9 cellular contexts compared by ENCODE assay signal in genomic region chr12:123139926-123140674, GRCh38. TPM values are rescaled to one million over a fixed set of nuclear protein-coding genes. Genes with fewer than 3 reads are reported as not detected.
DNase-seq lines count a peak whose midpoint lies in the region; ATAC-seq and TF ChIP-seq lines count a peak whose summit lies in the region.
"Had no signal": no experiment of that assay in that cellular context is flagged by ENCODE, and none has a peak within 500 bp of the region (broad histone marks: within the 10 kb centered on the region; RNA-seq: fewer than 3 reads in every experiment).

No MANE protein-coding gene starts in this region.

- H3K27me3 ChIP-seq in CD4-positive, CD25-positive, alpha-beta regulatory T cell (ENCODE audit: control insufficient read depth, insufficient read depth, low read length): no peaks in the 10 kb centered on the region

- H3K9me3 ChIP-seq in CD4-positive, CD25-positive, alpha-beta regulatory T cell (ENCODE audit: control insufficient read depth in 2 of 2, low read length in 2 of 2): no peaks in the 10 kb centered on the region

- peak overlapping the region; percentile 41 for H3K27ac ChIP-seq in CD4-positive, CD25-positive, alpha-beta regulatory T cell (ENCODE audit: insufficient read depth, low read length, poor library complexity, severe bottlenecking)
- H3K27ac ChIP-seq: SK-N-MC had no signal

- H3K4me1 ChIP-seq in CD4-positive, CD25-positive, alpha-beta regulatory T cell (ENCODE audit: control insufficient read depth, insufficient read depth, low read length, poor library complexity, severe bottlenecking): peaks cover 17% of the 10 kb centered on the region

- no peak for TF ChIP-seq CTCF in neural crest cell (conservative IDR thresholded peaks at IDR 0.05)

- ATAC-seq in CD4-positive, CD25-positive, alpha-beta regulatory T cell (ENCODE audit: low read depth in 2 of 2): no peak
- no peak for ATAC-seq in effector memory CD8-positive, alpha-beta T cell (replicated peaks)
- no peak for ATAC-seq in GM19351 (IDR thresholded peaks at IDR 0.05; ENCODE audit: unreplicated experiment)

- DNase-seq in CD4-positive, CD25-positive, alpha-beta regulatory T cell: no peak
- DNase-seq in NCI-H524 (lab: John Stamatoyannopoulos, UW) (peak; percentile 59 to 88), neural crest cell (ENCODE audit: low read depth, low spot score) (no peak), 8988T (no peak), SIG-M5 (lab: John Stamatoyannopoulos, UW) (no peak), GM19238 (ENCODE audit: insufficient read length, low spot score) (no peak)
- DNase-seq in effector memory CD8-positive, alpha-beta T cell: no peak

- peaks cover 8% of the 10 kb centered on the region for H3K36me3 Mint-ChIP-seq in CD4-positive, CD25-positive, alpha-beta regulatory T cell
- H3K36me3 Mint-ChIP-seq in effector memory CD8-positive, alpha-beta T cell (ENCODE audit: insufficient read depth): peaks cover 5% of the 10 kb centered on the region
- peaks cover 5% of the 10 kb centered on the region for H3K36me3 Mint-ChIP-seq in neural crest cell (ENCODE audit: low read depth)

- peak overlapping the region in 2 of 4 donors; percentile 16 to 53 for H3K4me3 Mint-ChIP-seq in CD4-positive, CD25-positive, alpha-beta regulatory T cell
- no peak overlapping the region for H3K4me3 Mint-ChIP-seq in effector memory CD8-positive, alpha-beta T cell
- peak overlapping the region; percentile 16 for H3K4me3 Mint-ChIP-seq in neural crest cell

- H3K36me3 ChIP-seq in CD4-positive, CD25-positive, alpha-beta regulatory T cell (ENCODE audit: control insufficient read depth, insufficient read depth, low read length): peaks cover 6% of the 10 kb centered on the region

- H3K27me3 Mint-ChIP-seq in CD4-positive, CD25-positive, alpha-beta regulatory T cell: no peaks in the 10 kb centered on the region
- H3K27me3 Mint-ChIP-seq in effector memory CD8-positive, alpha-beta T cell: no peaks in the 10 kb centered on the region
- no peaks in the 10 kb centered on the region for H3K27me3 Mint-ChIP-seq in neural crest cell (ENCODE audit: low read depth)

- H3K27ac Mint-ChIP-seq in CD4-positive, CD25-positive, alpha-beta regulatory T cell: peak overlapping the region; percentile 68 to 95 (median 82)
- H3K27ac Mint-ChIP-seq in effector memory CD8-positive, alpha-beta T cell: peak overlapping the region; percentile 1 to 30
- peak overlapping the region; percentile 60 for H3K27ac Mint-ChIP-seq in neural crest cell (ENCODE audit: unreplicated experiment)

- no peak overlapping the region for H3K4me3 ChIP-seq in CD4-positive, CD25-positive, alpha-beta regulatory T cell (ENCODE audit: low read depth, low read length)
- H3K4me3 ChIP-seq: SK-N-MC had no signal

- H3K4me1 Mint-ChIP-seq in CD4-positive, CD25-positive, alpha-beta regulatory T cell: peaks cover 0 to 72% (median 39%) of the 10 kb centered on the region in 4 donors
- peaks cover 0 to 2% of the 10 kb centered on the region in 2 donors for H3K4me1 Mint-ChIP-seq in effector memory CD8-positive, alpha-beta T cell (ENCODE audit: low read depth in 2 of 2)
- H3K4me1 Mint-ChIP-seq in neural crest cell: peaks cover 31% of the 10 kb centered on the region

- H3K9me3 Mint-ChIP-seq in CD4-positive, CD25-positive, alpha-beta regulatory T cell: no peaks in the 10 kb centered on the region
- no peaks in the 10 kb centered on the region for H3K9me3 Mint-ChIP-seq in effector memory CD8-positive, alpha-beta T cell
- H3K9me3 Mint-ChIP-seq in neural crest cell: peaks cover 2% of the 10 kb centered on the region

RNA-seq across cellular contexts. Expression of gene PITPNM2, which starts 10.8 kb away (rescaled TPM):
- total RNA-seq in CD4-positive, CD25-positive, alpha-beta regulatory T cell: 57.2 TPM
- polyA plus RNA-seq in CD4-positive, CD25-positive, alpha-beta regulatory T cell: 1 to 10 TPM; 2.2 to 4.5 (median 3.9) TPM
- total RNA-seq in neural crest cell: 7.2 and 9.5 TPM in 2 replicates

Comparison
In these comparisons a context has a peak if more than half of its experiments do, and no peak if none do; other contexts are left out.
1. DNase-seq: peak in NCI-H524 (2 of 2); none in CD4-positive, CD25-positive, alpha-beta regulatory T cell (0 of 3), effector memory CD8-positive, alpha-beta T cell (0 of 3), neural crest cell (single experiment), 8988T (single experiment), SIG-M5 (single experiment) and GM19238 (single experiment).
2. H3K27ac Mint-ChIP-seq: peak in every context shown above with its lines; median percentile 82 in CD4-positive, CD25-positive, alpha-beta regulatory T cell; 60 in neural crest cell; 16 in effector memory CD8-positive, alpha-beta T cell.